Comparison of ENCODE assay signal across 28 cellular contexts in genomic region chr16:67105881-67106280, GRCh38. TPM values are rescaled to one million over a fixed set of nuclear protein-coding genes. Genes with fewer than 3 reads are reported as not detected.
A peak's percentile ranks its signal among the peaks of the same experiment; 100 is the strongest.
DNase-seq lines count a peak whose midpoint lies in the region; ATAC-seq, FAIRE-seq and TF ChIP-seq lines count a peak whose summit lies in the region.
"Had no signal": no experiment of that assay in that cellular context is flagged by ENCODE, and none has a peak within 500 bp of the region (broad histone marks: within the 10 kb centered on the region; RNA-seq: fewer than 3 reads in every experiment).

No MANE protein-coding gene starts in this region.

- no peak overlapping the region for H2BK12ac ChIP-seq in mesenchymal stem cell (ENCODE audit: low read length in 2 of 2)

- no peak overlapping the region for H2BK15ac ChIP-seq in mesenchymal stem cell (ENCODE audit: low read depth, poor library complexity, severe bottlenecking)

- no peak overlapping the region for H3K18ac ChIP-seq in mesenchymal stem cell (ENCODE audit: low read depth in 1 of 2, low read length in 2 of 2)

- H3K36me3 ChIP-seq in ascending aorta (no peaks in the 10 kb centered on the region), kidney (ENCODE audit: control insufficient read depth in 1 of 2, insufficient read depth in 2 of 2, low read length in 2 of 2) (no peaks in the 10 kb centered on the region), spleen (peaks cover 0 to 10% (median 0%) of the 10 kb centered on the region in 6 donors), mesenchymal stem cell (ENCODE audit: control insufficient read depth in 1 of 2, insufficient read depth in 2 of 2, low read depth in 1 of 2, low read length in 2 of 2) (no peaks in the 10 kb centered on the region)
- H3K36me3 ChIP-seq: uterus had no signal

- no peak overlapping the region for H2AK5ac ChIP-seq in mesenchymal stem cell (ENCODE audit: low read length, severe bottlenecking)

- H3K9ac ChIP-seq in kidney (ENCODE audit: low read length in 2 of 2) (peak overlapping the region in 1 of 2 donors; percentile 9), mesenchymal stem cell (ENCODE audit: low read length) (no peak overlapping the region)

- H4K8ac ChIP-seq in mesenchymal stem cell (ENCODE audit: low read length), result no peak overlapping the region

- no peak for TF ChIP-seq POLR2A in spleen (IDR thresholded peaks at IDR 0.05)

- DNase-seq in Ammon's horn (ENCODE audit: low spot score) (peak; percentile 65), ascending aorta (ENCODE audit: low spot score in 2 of 2) (no peak), kidney (no peak), spleen (no peak), mesenchymal stem cell (no peak), pons (ENCODE audit: low spot score) (no peak)
- DNase-seq in stimulated activated CD4-positive, alpha-beta T cell treated with anti-CD3 and anti-CD28 coated beads, Interleukin-15, amount 100 ng/mL, for 24 hours, result no peak
- DNase-seq: activated CD4-positive, alpha-beta T cell treated with anti-CD3 and anti-CD28 coated beads for 4 hours; activated naive CD4-positive, alpha-beta T cell treated with anti-CD3 and anti-CD28 coated beads for 36 hours; activated T-cell treated with anti-CD3 and anti-CD28 coated beads, Interleukin-2, amount 50 U/mL, for 48 hours; amniotic stem cell; Calu3; dermis blood vessel endothelial cell; EL; HCEC 1CT; left colon; NCI-H1092; NCI-H187 treated with DMSO at 0.1 percent for 48 hours; NCI-H526 treated with DMSO at 0.1 percent for 48 hours; sigmoid colon; SJCRH30; stimulated activated CD8-positive, alpha-beta memory T cell treated with anti-CD3 and anti-CD28 coated beads, Interleukin-4, amount 100 ng/mL, for 48 hours; stomach; T-cell; uterus had no signal

- no peak overlapping the region for H3K23ac ChIP-seq in mesenchymal stem cell (ENCODE audit: low read length in 2 of 2)

- no peak overlapping the region for H3K4ac ChIP-seq in mesenchymal stem cell (ENCODE audit: low read depth in 1 of 2, low read length in 2 of 2)

- ATAC-seq in HG03139 (IDR thresholded peaks at IDR 0.05; ENCODE audit: unreplicated experiment), result no peak
- ATAC-seq: T-cell had no signal

- peaks cover 6% of the 10 kb centered on the region for H3K79me1 ChIP-seq in mesenchymal stem cell (replicated peaks; ENCODE audit: low read length, poor library complexity, severe bottlenecking)

- no peak overlapping the region for H3K4me3 ChIP-seq in ascending aorta
- H3K4me3 ChIP-seq in kidney (ENCODE audit: low read length in 2 of 2), result no peak overlapping the region
- no peak overlapping the region for H3K4me3 ChIP-seq in spleen
- no peak overlapping the region for H3K4me3 ChIP-seq in mesenchymal stem cell (ENCODE audit: insufficient read depth in 1 of 2, low read depth in 1 of 2, low read length in 2 of 2)
- H3K4me3 ChIP-seq: sigmoid colon, SJCRH30, stomach, uterus had no signal

- no peak overlapping the region for H2BK120ac ChIP-seq in mesenchymal stem cell (ENCODE audit: low read depth, low read length)

- 62 to 72% (median 68%) methylated on average over 5 of the region's 5 CpGs for WGBS in spleen, 5 donors
- WGBS in mesenchymal stem cell, result 72% methylated on average over 4 of the region's 5 CpGs

- TF ChIP-seq CTCF in ascending aorta (IDR thresholded peaks at IDR 0.05), result no peak
- TF ChIP-seq CTCF in kidney (IDR thresholded peaks at IDR 0.05; ENCODE audit: borderline replicate concordance, extremely low read depth, insufficient read depth), result no peak
- no peak for TF ChIP-seq CTCF in spleen (IDR thresholded peaks at IDR 0.05 in 8 of 11, conservative IDR thresholded peaks at IDR 0.05 in 3 of 11)

- H3K9me3 ChIP-seq in ascending aorta, result no peaks in the 10 kb centered on the region
- no peaks in the 10 kb centered on the region for H3K9me3 ChIP-seq in kidney (ENCODE audit: control insufficient read depth in 1 of 2, low read length in 2 of 2)
- H3K9me3 ChIP-seq in spleen, result no peaks in the 10 kb centered on the region
- no peaks in the 10 kb centered on the region for H3K9me3 ChIP-seq in mesenchymal stem cell (ENCODE audit: control insufficient read depth, low read length)
- H3K9me3 ChIP-seq: sigmoid colon, SJCRH30, stomach, uterus had no signal

- no peak overlapping the region for H2AFZ ChIP-seq in mesenchymal stem cell (ENCODE audit: low read depth, low read length)

- H3K27ac ChIP-seq in ascending aorta (peak overlapping the region; percentile 12 to 40), kidney (ENCODE audit: low read depth in 2 of 2, low read length in 2 of 2) (peak overlapping the region; percentile 7 to 89), spleen (peak overlapping the region in 5 of 8 donors; percentile 37 to 76 (median 58)), mesenchymal stem cell (ENCODE audit: low read length, poor library complexity, severe bottlenecking) (no peak overlapping the region)
- H3K27ac ChIP-seq: sigmoid colon, SJCRH30, uterus had no signal

- peak; percentile 29 for FAIRE-seq in kidney (lab: Jason Lieb, UNC)
- FAIRE-seq: endometrium, RCC 7860 had no signal

- H3K14ac ChIP-seq in mesenchymal stem cell (ENCODE audit: low read length in 2 of 2), result no peak overlapping the region

- no peak overlapping the region for H2BK5ac ChIP-seq in mesenchymal stem cell (ENCODE audit: low read depth, low read length, poor library complexity, severe bottlenecking)

- no peak overlapping the region for H4K91ac ChIP-seq in mesenchymal stem cell (ENCODE audit: low read length)

- intact Hi-C loops in ascending aorta (cut with DNase I) (loop anchor here (5.0 kb wide), 2 partner anchors 79 to 129 kb away; partner anchors contain the start of gene CBFB), kidney (cut with DNase I) (no loop called here), spleen (cut with DNase I; ENCODE audit: low total_unique reads) (no loop called here)

- H3K4me1 ChIP-seq in ascending aorta (peaks cover 7 to 10% of the 10 kb centered on the region in 2 donors), kidney (ENCODE audit: control insufficient read depth in 1 of 2, insufficient read depth in 1 of 2, low read depth in 1 of 2, low read length in 2 of 2) (peaks cover 14 to 19% of the 10 kb centered on the region in 2 donors), spleen (peaks cover 2 to 49% (median 33%) of the 10 kb centered on the region in 6 donors), mesenchymal stem cell (ENCODE audit: control insufficient read depth, insufficient read depth, low read depth, low read length) (peaks cover 11% of the 10 kb centered on the region)

- H3K27me3 ChIP-seq in ascending aorta, result no peaks in the 10 kb centered on the region
- no peaks in the 10 kb centered on the region for H3K27me3 ChIP-seq in spleen (replicated peaks in 1 of 7)
- no peaks in the 10 kb centered on the region for H3K27me3 ChIP-seq in mesenchymal stem cell (ENCODE audit: control insufficient read depth in 1 of 2, insufficient read depth in 1 of 2, low read length in 2 of 2)
- H3K27me3 ChIP-seq: sigmoid colon, SJCRH30, stomach, uterus had no signal

- H3K4me2 ChIP-seq in mesenchymal stem cell (ENCODE audit: low read length, poor library complexity, severe bottlenecking), result no peak overlapping the region

RNA-seq across cellular contexts. Expression of gene PHAF1, which starts 3.9 kb away (rescaled TPM):
- total RNA-seq in ascending aorta, result 4.5 TPM
- 16.9 TPM for total RNA-seq in kidney
- 14.3 TPM for polyA plus RNA-seq in kidney (ENCODE audit: insufficient read depth, low read depth, low replicate concordance)
- 10 to 100 TPM; 15.3 to 44.0 (median 19.8) TPM for total RNA-seq in spleen
- 10 to 100 TPM in 1 of 3 donors, 1 to 10 TPM in 2; 5.5 to 10.3 (median 9.9) TPM for polyA plus RNA-seq in spleen
- 13.6 TPM for polyA plus RNA-seq in mesenchymal stem cell (2013, experiment 1 of 2)
- polyA plus RNA-seq in mesenchymal stem cell (2013, experiment 2 of 2), result 13.0 TPM

RNA-seq across cellular contexts. Expression of gene B3GNT9, which starts 44.9 kb away (rescaled TPM):
- total RNA-seq in ascending aorta (40.7 TPM), kidney (16.7 TPM), spleen (10 to 100 TPM in 4 of 7 donors, 1 to 10 TPM in 3; 6.1 to 15.3 (median 10.1) TPM)
- polyA plus RNA-seq in kidney (ENCODE audit: insufficient read depth, low read depth, low replicate concordance) (12.1 TPM), spleen (1 to 10 TPM; 2.0 to 6.6 (median 3.0) TPM)
- polyA plus RNA-seq in mesenchymal stem cell (2013, experiment 1 of 2), result 32.5 TPM
- 32.0 TPM for polyA plus RNA-seq in mesenchymal stem cell (2013, experiment 2 of 2)

RNA-seq across cellular contexts. Expression of gene TRADD, which starts 53.8 kb away (rescaled TPM):
- 27.7 TPM for total RNA-seq in ascending aorta
- 27.1 TPM for total RNA-seq in kidney
- 30.2 TPM for polyA plus RNA-seq in kidney (ENCODE audit: insufficient read depth, low read depth, low replicate concordance)
- 10 to 100 TPM; 29.2 to 39.3 (median 31.1) TPM for total RNA-seq in spleen
- 10 to 100 TPM; 27.5 to 42.2 (median 35.3) TPM for polyA plus RNA-seq in spleen
- 11.1 TPM for polyA plus RNA-seq in mesenchymal stem cell (2013, experiment 1 of 2)
- 11.5 TPM for polyA plus RNA-seq in mesenchymal stem cell (2013, experiment 2 of 2)

RNA-seq across cellular contexts. Expression of gene FBXL8, which starts 53.9 kb away (rescaled TPM):
- 46.1 TPM for total RNA-seq in ascending aorta
- 19.8 TPM for total RNA-seq in kidney
- polyA plus RNA-seq in kidney (ENCODE audit: insufficient read depth, low read depth, low replicate concordance), result 9.5 TPM
- 10 to 100 TPM in 6 of 7 donors, 1 to 10 TPM in 1; 8.4 to 29.9 (median 13.2) TPM for total RNA-seq in spleen
- polyA plus RNA-seq in spleen, result 10 to 100 TPM in 1 of 3 donors, 1 to 10 TPM in 2; 6.0 to 11.2 (median 6.0) TPM
- 6.1 TPM for polyA plus RNA-seq in mesenchymal stem cell (2013, experiment 1 of 2)
- polyA plus RNA-seq in mesenchymal stem cell (2013, experiment 2 of 2), result 5.7 TPM

RNA-seq across cellular contexts. Expression of gene HSF4, which starts 58.7 kb away (rescaled TPM):
- 64.9 TPM for total RNA-seq in ascending aorta
- total RNA-seq in kidney, result 37.9 TPM
- 26.7 TPM for polyA plus RNA-seq in kidney (ENCODE audit: insufficient read depth, low read depth, low replicate concordance)
- 10 to 100 TPM; 11.5 to 43.7 (median 23.3) TPM for total RNA-seq in spleen
- 10 to 100 TPM; 16.1 to 24.0 (median 16.7) TPM for polyA plus RNA-seq in spleen
- polyA plus RNA-seq in mesenchymal stem cell (2013, experiment 1 of 2), result 4.1 TPM
- polyA plus RNA-seq in mesenchymal stem cell (2013, experiment 2 of 2), result 3.3 TPM
